Comparison of ENCODE assay signal across 14 cellular contexts in genomic region chr3:37457392-37458065, GRCh38. TPM values are rescaled to one million over a fixed set of nuclear protein-coding genes. Genes with fewer than 3 reads are reported as not detected.
DNase-seq lines count a peak whose midpoint lies in the region; ATAC-seq and TF ChIP-seq lines count a peak whose summit lies in the region.
"Had no signal": no experiment of that assay in that cellular context is flagged by ENCODE, and none has a peak within 500 bp of the region (broad histone marks: within the 10 kb centered on the region; RNA-seq: fewer than 3 reads in every experiment).

No MANE protein-coding gene starts in this region.

- H3K9me3 ChIP-seq in thoracic aorta, result no peaks in the 10 kb centered on the region

- TF ChIP-seq CTCF in cardiac fibroblast (IDR thresholded peaks at IDR 0.05; ENCODE audit: low read depth, low read length), result no peak
- TF ChIP-seq CTCF in thoracic aorta (IDR thresholded peaks at IDR 0.05), result no peak

- H3K27me3 ChIP-seq in thoracic aorta (replicated peaks; ENCODE audit: insufficient read depth), result no peaks in the 10 kb centered on the region

- H3K27me3 Mint-ChIP-seq in activated naive CD4-positive, alpha-beta T cell treated with anti-CD3 and anti-CD28 coated beads for 36 hours (ENCODE audit: low read depth), result peaks cover 61% of the 10 kb centered on the region

- H3K27ac Mint-ChIP-seq in activated naive CD4-positive, alpha-beta T cell treated with anti-CD3 and anti-CD28 coated beads for 36 hours, result no peak overlapping the region
- H3K27ac Mint-ChIP-seq: activated CD4-positive, alpha-beta T cell treated with anti-CD3 and anti-CD28 coated beads, Interleukin-2, amount 10 ng/mL, durations not matched to agents 7 days and 5 days; stimulated activated naive CD8-positive, alpha-beta T cell treated with anti-CD3 and anti-CD28 coated beads, Interleukin-15, Interleukin-2, amounts not matched to agents 100 ng/mL and 50 ng/mL, for 24 hours had no signal

- DNase-seq in MV-4-11 (lab: John Stamatoyannopoulos, UW) (peak; percentile 58), cardiac fibroblast (ENCODE audit: low read depth in 2 of 2) (peak; percentile 8 to 71), left kidney (ENCODE audit: low read depth, low spot score) (peak; percentile 33), thoracic aorta (ENCODE audit: low spot score) (no peak), midbrain (lab: John Stamatoyannopoulos, UW) (no peak)
- no peak for DNase-seq in activated naive CD4-positive, alpha-beta T cell treated with anti-CD3 and anti-CD28 coated beads for 36 hours
- DNase-seq in stimulated activated CD4-positive, alpha-beta T cell treated with anti-CD3 and anti-CD28 coated beads, Interleukin-2, amount 100 ng/mL, for 24 hours, result no peak
- DNase-seq: activated CD4-positive, alpha-beta T cell treated with anti-CD3 and anti-CD28 coated beads, Interleukin-2, amount 10 ng/mL, durations not matched to agents 7 days and 5 days; activated gamma-delta T cell; cerebellar nuclear complex; NCI-H446; stimulated activated CD4-positive, alpha-beta T cell treated with anti-CD3 and anti-CD28 coated beads, Interleukin-4, amount 100 ng/mL, for 1 hour had no signal

- H3K9me3 Mint-ChIP-seq in activated naive CD4-positive, alpha-beta T cell treated with anti-CD3 and anti-CD28 coated beads for 36 hours, result no peaks in the 10 kb centered on the region
- H3K9me3 Mint-ChIP-seq: activated CD4-positive, alpha-beta T cell treated with anti-CD3 and anti-CD28 coated beads, Interleukin-2, amount 10 ng/mL, durations not matched to agents 7 days and 5 days; stimulated activated naive CD8-positive, alpha-beta T cell treated with anti-CD3 and anti-CD28 coated beads, Interleukin-15, Interleukin-2, amounts not matched to agents 100 ng/mL and 50 ng/mL, for 24 hours had no signal

- intact Hi-C loops in activated naive CD4-positive, alpha-beta T cell treated with anti-CD3 and anti-CD28 coated beads for 36 hours (cut with micrococcal nuclease), result no loop called here

- H3K4me3 ChIP-seq in cardiac fibroblast (replicated peaks in 1 of 2; ENCODE audit: low read depth in 2 of 2, low read length in 2 of 2) (no peak overlapping the region), thoracic aorta (peak overlapping the region; percentile 95)
- H3K4me3 ChIP-seq: SK-N-MC had no signal

- H3K4me1 Mint-ChIP-seq in activated naive CD4-positive, alpha-beta T cell treated with anti-CD3 and anti-CD28 coated beads for 36 hours (ENCODE audit: low read depth), result no peaks in the 10 kb centered on the region
- H3K4me1 Mint-ChIP-seq: activated CD4-positive, alpha-beta T cell treated with anti-CD3 and anti-CD28 coated beads, Interleukin-2, amount 10 ng/mL, durations not matched to agents 7 days and 5 days had no signal

- H3K36me3 Mint-ChIP-seq in activated naive CD4-positive, alpha-beta T cell treated with anti-CD3 and anti-CD28 coated beads for 36 hours (ENCODE audit: low read depth), result no peaks in the 10 kb centered on the region

- CTCF ChIA-PET in activated naive CD4-positive, alpha-beta T cell treated with anti-CD3 and anti-CD28 coated beads for 36 hours (lab: Charles Lee), result interaction anchor here (1.3 kb wide), 1 partner anchor 15 kb away, joined by 5 read pairs; no protein-coding TSS in a partner anchor

- ATAC-seq in thoracic aorta (ENCODE audit: insufficient number of reproducible peaks, low FRiP score, low read depth), result no peak

- no peak overlapping the region for H3K4me3 Mint-ChIP-seq in activated naive CD4-positive, alpha-beta T cell treated with anti-CD3 and anti-CD28 coated beads for 36 hours
- H3K4me3 Mint-ChIP-seq: activated CD4-positive, alpha-beta T cell treated with anti-CD3 and anti-CD28 coated beads, Interleukin-2, amount 10 ng/mL, durations not matched to agents 7 days and 5 days; stimulated activated naive CD8-positive, alpha-beta T cell treated with anti-CD3 and anti-CD28 coated beads, Interleukin-15, Interleukin-2, amounts not matched to agents 100 ng/mL and 50 ng/mL, for 24 hours had no signal

- peaks cover 42 to 66% of the 10 kb centered on the region in 2 donors for H3K4me1 ChIP-seq in thoracic aorta (ENCODE audit: control insufficient read depth in 1 of 2, low read depth in 2 of 2)

- H3K36me3 ChIP-seq in thoracic aorta, result no peaks in the 10 kb centered on the region

- peak overlapping the region; percentile 94 to 96 for H3K27ac ChIP-seq in thoracic aorta
- H3K27ac ChIP-seq: SK-N-MC had no signal

RNA-seq across cellular contexts. Expression of gene ITGA9, which starts 5.6 kb away (rescaled TPM):
- total RNA-seq in thoracic aorta, result 100 to 1,000 TPM in 1 of 2 donors, 10 to 100 TPM in 1; 76.9 to 105 TPM
- under 1 TPM in 1 of 2 experiments, not detected in 1; 0.20 TPM for total RNA-seq in activated naive CD4-positive, alpha-beta T cell treated with anti-CD3 and anti-CD28 coated beads for 36 hours
- total RNA-seq: activated CD4-positive, alpha-beta T cell treated with anti-CD3 and anti-CD28 coated beads, Interleukin-2, amount 10 ng/mL, durations not matched to agents 7 days and 5 days had no signal

Comparison
In these comparisons a context has a peak if more than half of its experiments do, and no peak if none do; other contexts are left out.
1. DNase-seq: peak in MV-4-11 (single experiment), cardiac fibroblast (2 of 2) and left kidney (single experiment); none in thoracic aorta (single experiment), activated naive CD4-positive, alpha-beta T cell treated with anti-CD3 and anti-CD28 coated beads for 36 hours (single experiment), stimulated activated CD4-positive, alpha-beta T cell treated with anti-CD3 and anti-CD28 coated beads, Interleukin-2, amount 100 ng/mL, for 24 hours (0 of 2) and midbrain (single experiment).
2. RNA of gene ITGA9, which starts 5.6 kb away (total RNA-seq): 76.9 to 105 TPM in thoracic aorta; 0.20 TPM in activated naive CD4-positive, alpha-beta T cell treated with anti-CD3 and anti-CD28 coated beads for 36 hours; every median in the first group is over 10 times any median in the second.